In genomic region chr6:16647422-16647821, GRCh38 we compare ENCODE assay signal across 21 cellular contexts.
A peak's percentile ranks its signal among the peaks of the same experiment; 100 is the strongest.
DNase-seq lines count a peak whose midpoint lies in the region; ATAC-seq, FAIRE-seq and TF ChIP-seq lines count a peak whose summit lies in the region.
"Had no signal": no experiment of that assay in that cellular context is flagged by ENCODE, and none has a peak within 500 bp of the region (broad histone marks: within the 10 kb centered on the region; RNA-seq: fewer than 3 reads in every experiment).

No MANE protein-coding gene starts in this region.

- H3K9ac ChIP-seq in HepG2 (ENCODE audit: insufficient read depth, low read depth, low read length) = no peak overlapping the region
- H3K9ac ChIP-seq: BLaER1 had no signal

- WGBS in HepG2 (ENCODE audit: low lambda C conversion rate) = 97% methylated on average over 4 of the region's 4 CpGs
- WGBS in right lobe of liver (ENCODE audit: insufficient coverage, low coverage, low lambda C conversion rate, missing lambda C conversion rate) = 92% methylated on average over 4 of the region's 4 CpGs

- no peaks in the 10 kb centered on the region; the same call in 1 of the 2 replicates for H4K20me1 ChIP-seq in HepG2 (ENCODE audit: insufficient read depth, low read length)
- H4K20me1 ChIP-seq: BLaER1 had no signal

- POLR2A ChIA-PET in HepG2 (lab: Yijun Ruan, JAX) = no interaction called here

- TF ChIP-seq EP300 in HepG2 (IDR thresholded peaks at IDR 0.05; ENCODE audit: low read depth in 2 of 2, low read length in 2 of 2) (no peak), HepG2 (CRISPR knock-in tag; IDR thresholded peaks at IDR 0.05; ENCODE audit: borderline replicate concordance) (no peak)

- H3K9me3 ChIP-seq in HepG2 (ENCODE audit: low read length) = no peaks in the 10 kb centered on the region
- no peaks in the 10 kb centered on the region for H3K9me3 ChIP-seq in right lobe of liver
- no peaks in the 10 kb centered on the region for H3K9me3 ChIP-seq in neutrophil
- H3K9me3 ChIP-seq: BE2C, BLaER1 had no signal

- peaks cover 13 to 32% of the 10 kb centered on the region in 2 experiments; a peak in 4 of 5 replicates for H3K36me3 ChIP-seq in HepG2 (replicated peaks in 1 of 2; ENCODE audit: control insufficient read depth in 1 of 2, insufficient read depth in 2 of 2, low read length in 2 of 2)
- peaks cover 0 to 2% (median 0%) of the 10 kb centered on the region in 4 donors for H3K36me3 ChIP-seq in right lobe of liver
- peaks cover 19% of the 10 kb centered on the region for H3K36me3 ChIP-seq in neutrophil
- H3K36me3 ChIP-seq: BE2C, BLaER1 had no signal

- no peak overlapping the region for H3K4me3 ChIP-seq in HepG2 (replicated peaks in 1 of 3; ENCODE audit: insufficient read depth in 1 of 3, low read depth in 2 of 3, low read length in 3 of 3)
- no peak overlapping the region for H3K4me3 ChIP-seq in right lobe of liver
- no peak overlapping the region for H3K4me3 ChIP-seq in neutrophil (ENCODE audit: low read depth in 1 of 2, low read length in 1 of 2)
- H3K4me3 ChIP-seq: BLaER1 had no signal

- no peaks in the 10 kb centered on the region for H3K79me2 ChIP-seq in HepG2 (ENCODE audit: insufficient read depth, low read length)

- no peak overlapping the region for H2AFZ ChIP-seq in HepG2 (ENCODE audit: low read length)

- in situ Hi-C loops in HepG2 (cut with HindIII; ENCODE audit: extremely low pct_ligation_motif_present, low pct_unique_long_range_greater_than_20kb) = no loop called here

- DNase-seq in HepG2 (ENCODE audit: low spot score) (no peak), right lobe of liver (no peak), NCI-H146 (lab: John Stamatoyannopoulos, UW) (no peak), GM12891 (ENCODE audit: insufficient read length, low spot score) (no peak)
- DNase-seq: ACHN; BE2C; C1 segment of cervical spinal cord; CD4-positive, alpha-beta memory T cell; CD4-positive, CD25-positive, alpha-beta regulatory T cell; CD8-positive, alpha-beta memory T cell; COR-L47; DMS79 treated with DMSO at 0.1 percent for 48 hours; GF-D8 had no signal

- ATAC-seq in HepG2 = no peak
- ATAC-seq in right lobe of liver = no peak

- H3K4me2 ChIP-seq in HepG2 (ENCODE audit: low read depth, low read length) = no peak overlapping the region
- H3K4me2 ChIP-seq: BLaER1 had no signal

- CTCF ChIA-PET in HepG2 (lab: Yijun Ruan, JAX; ENCODE audit: low intra/inter-chr PET ratio, low total read pairs) = no interaction called here

- no peak for TF ChIP-seq POLR2A in HepG2 (IDR thresholded peaks at IDR 0.05; ENCODE audit: insufficient read depth in 1 of 2, low read depth in 2 of 2, low read length in 2 of 2)
- no peak for TF ChIP-seq POLR2A in right lobe of liver (IDR thresholded peaks at IDR 0.05)
- no peak for TF ChIP-seq POLR2A in GM12891 (IDR thresholded peaks at IDR 0.05; ENCODE audit: low read depth, low read length)

- H3K27ac ChIP-seq in HepG2 (ENCODE audit: extremely low read length, insufficient read depth, low read length) = no peak overlapping the region
- H3K27ac ChIP-seq in right lobe of liver = no peak overlapping the region
- H3K27ac ChIP-seq in neutrophil = peak overlapping the region; percentile 62
- H3K27ac ChIP-seq: 22Rv1, BLaER1 had no signal

- peaks cover 20% of the 10 kb centered on the region for H3K4me1 ChIP-seq in HepG2 (ENCODE audit: insufficient read depth, low read length)
- H3K4me1 ChIP-seq in right lobe of liver = peaks cover 0 to 13% (median 5%) of the 10 kb centered on the region in 4 donors
- peaks cover 18 to 23% of the 10 kb centered on the region in 2 experiments for H3K4me1 ChIP-seq in neutrophil (ENCODE audit: control insufficient read depth in 1 of 2, insufficient read depth in 1 of 2, low read depth in 1 of 2, low read length in 1 of 2)
- H3K4me1 ChIP-seq: BE2C had no signal

- TF ChIP-seq CTCF in HepG2 (CRISPR knock-in tag; IDR thresholded peaks at IDR 0.05) = no peak
- no peak for TF ChIP-seq CTCF in right lobe of liver (IDR thresholded peaks at IDR 0.05)
- TF ChIP-seq CTCF in neutrophil (IDR thresholded peaks at IDR 0.05) = no peak

- BruUV-seq in HepG2 (replicated peaks; lab: Mats Ljungman, UMichigan) = TSS peak; percentile 29

- H3K27me3 ChIP-seq in HepG2 (ENCODE audit: control insufficient read depth in 1 of 2, insufficient read depth in 2 of 2, low read length in 2 of 2) (no peaks in the 10 kb centered on the region), right lobe of liver (no peaks in the 10 kb centered on the region), neutrophil (no peaks in the 10 kb centered on the region)
- H3K27me3 ChIP-seq: BE2C, BLaER1 had no signal

- no peak for TF ChIP-seq RAD21 in HepG2 (CRISPR knock-in tag; IDR thresholded peaks at IDR 0.05)

- FAIRE-seq in HepG2 (lab: Jason Lieb, UNC) (no peak), GM12891 (lab: Jason Lieb, UNC) (no peak)
- FAIRE-seq: D721Med, G401.6, GM12892, GM18507 had no signal

- intact Hi-C loops in HepG2 (cut with micrococcal nuclease; ENCODE audit: unreplicated experiment) = no loop called here
- intact Hi-C loops in right lobe of liver (cut with DNase I) = no loop called here

TF ChIP-seq in HepG2, 621 proteins besides CTCF, POLR2A, EP300 and RAD21 (continues in another document):
- TF ChIP-seq CSRNP2 (CRISPR knock-in tag; conservative IDR thresholded peaks at IDR 0.05; ENCODE audit: low read depth) = no peak

TF ChIP-seq in PFSK-1, 5 proteins besides CTCF, POLR2A, EP300 and RAD21:
- no peak for TF ChIP-seq REST (IDR thresholded peaks at IDR 0.05; ENCODE audit: insufficient read depth in 1 of 2, low read depth in 2 of 2, low read length in 2 of 2)
- 0 out of 2 replicates have a peak, but pooled peaks have one; percentile 17 for TF ChIP-seq POLR2AphosphoS5 (IDR thresholded peaks at IDR 0.05; ENCODE audit: low read depth, low read length)
- no peak for TF ChIP-seq FOXP2 (optimal IDR thresholded peaks at IDR 0.05; ENCODE audit: borderline replicate concordance, extremely low read depth, extremely low read length, insufficient read depth)
- no peak for TF ChIP-seq TAF1 (IDR thresholded peaks at IDR 0.05; ENCODE audit: borderline replicate concordance, insufficient read depth, low read length)
- no peak for TF ChIP-seq SIN3A (IDR thresholded peaks at IDR 0.05; ENCODE audit: borderline replicate concordance, insufficient read depth, low read length)

TF ChIP-seq in GM12891, 5 proteins besides CTCF, POLR2A, EP300 and RAD21:
- TF ChIP-seq POU2F2 (IDR thresholded peaks at IDR 0.05; ENCODE audit: low read depth, low read length) = no peak
- TF ChIP-seq POLR2AphosphoS5 (IDR thresholded peaks at IDR 0.05; ENCODE audit: low read depth, low read length) = no peak
- no peak for TF ChIP-seq TAF1 (IDR thresholded peaks at IDR 0.05; ENCODE audit: low read depth, low read length)
- no peak for TF ChIP-seq PAX5 (IDR thresholded peaks at IDR 0.05; ENCODE audit: insufficient read depth, low read length, severe bottlenecking)
- TF ChIP-seq SPI1 (IDR thresholded peaks at IDR 0.05; ENCODE audit: low read depth, low read length) = no peak
